Comparison of ENCODE assay signal across 18 cellular contexts in the genomic region with DNA sequence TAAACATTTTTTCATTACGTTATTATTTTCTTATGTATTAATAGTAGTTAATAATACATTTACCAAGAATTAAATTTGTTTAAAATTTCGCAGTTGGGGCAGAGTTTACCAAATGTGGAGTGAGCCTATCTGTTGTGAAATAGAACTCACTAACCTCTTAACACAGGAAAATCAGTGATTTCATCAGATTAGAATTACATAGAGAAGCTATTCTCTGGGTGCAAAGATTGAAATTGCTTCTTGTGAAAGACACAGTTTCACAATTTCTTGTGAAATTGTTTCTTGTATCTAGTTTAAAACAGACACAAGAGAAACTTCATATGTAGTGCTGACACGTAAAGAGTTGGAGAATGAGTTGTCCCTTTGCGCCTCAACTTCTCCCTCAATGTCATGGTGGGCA.
DNase-seq lines count a peak whose midpoint lies in the region; ATAC-seq and TF ChIP-seq lines count a peak whose summit lies in the region.
"Had no signal": no experiment of that assay in that cellular context is flagged by ENCODE, and none has a peak within 500 bp of the region (broad histone marks: within the 10 kb centered on the region; RNA-seq: fewer than 3 reads in every experiment).

No MANE protein-coding gene starts in this region.

- H3K27me3 ChIP-seq in mammary epithelial cell (ENCODE audit: insufficient read depth, low read length), result no peaks in the 10 kb centered on the region
- H3K27me3 ChIP-seq in liver (ENCODE audit: control insufficient read depth in 4 of 4, insufficient read depth in 4 of 4, low read length in 3 of 4), result no peaks in the 10 kb centered on the region
- H3K27me3 ChIP-seq: tibial artery had no signal

- no peak for TF ChIP-seq POLR2A in NB4 (IDR thresholded peaks at IDR 0.05; ENCODE audit: extremely low read depth, insufficient read length)

- H3K4me1 ChIP-seq in mammary epithelial cell (ENCODE audit: insufficient read depth, low read length) (peaks cover 24% of the 10 kb centered on the region), liver (ENCODE audit: control insufficient read depth in 4 of 4, insufficient read depth in 4 of 4, low read length in 3 of 4) (peaks cover 0 to 5% (median 0%) of the 10 kb centered on the region in 4 donors)

- 63% methylated on average over 4 of the region's 4 CpGs for WGBS in mammary epithelial cell (ENCODE audit: low coverage, missing lambda C conversion rate)
- WGBS in liver, result 24% methylated on average over 4 of the region's 4 CpGs

- DNase-seq in AG09319 (ENCODE audit: extremely low read depth, low read depth) (peak; percentile 34), NB4 (ENCODE audit: low read depth) (peak; percentile 53), mammary epithelial cell (peak; percentile 44), GM20000 (ENCODE audit: low spot score) (no peak), NCI-H1092 treated with DMSO at 0.1 percent for 48 hours (lab: John Stamatoyannopoulos, UW) (no peak)
- DNase-seq: activated CD4-positive, alpha-beta T cell treated with anti-CD3 and anti-CD28 coated beads, Interleukin-2, amount 10 ng/mL, durations not matched to agents 7 days and 5 days; activated gamma-delta T cell; anterior cingulate cortex; endodermal cell; NCI-H1417; NCI-H2171 treated with DMSO at 0.1 percent for 48 hours; RPMI8226; stimulated activated naive CD4-positive, alpha-beta T cell; T-cell; tibial artery had no signal

- in situ Hi-C loops in mammary epithelial cell (cut with MboI; ENCODE audit: low sequenced_read_pairs in 2 of 2), result no loop called here

- CTCF ChIA-PET in mammary epithelial cell (lab: Charles Lee; ENCODE audit: low non-redundant PET), result no interaction called here

- H4K20me1 ChIP-seq in mammary epithelial cell (ENCODE audit: insufficient read depth, low read length), result no peaks in the 10 kb centered on the region

- no TSS peak for BruUV-seq in mammary epithelial cell (replicated peaks; lab: Mats Ljungman, UMichigan)

- H3K36me3 ChIP-seq in mammary epithelial cell (ENCODE audit: insufficient read depth, low read length), result no peaks in the 10 kb centered on the region
- no peaks in the 10 kb centered on the region for H3K36me3 ChIP-seq in liver (ENCODE audit: control insufficient read depth in 4 of 4, insufficient read depth in 3 of 4, low read depth in 1 of 4, low read length in 3 of 4)
- H3K36me3 ChIP-seq: tibial artery had no signal

- ATAC-seq in HG02588 (IDR thresholded peaks at IDR 0.05; ENCODE audit: unreplicated experiment) (no peak), GM18868 (IDR thresholded peaks at IDR 0.05; ENCODE audit: unreplicated experiment) (no peak)
- ATAC-seq: T-cell had no signal

- no peak for TF ChIP-seq CTCF in AG09319 (IDR thresholded peaks at IDR 0.05; ENCODE audit: low read depth, low read length)
- no peak for TF ChIP-seq CTCF in NB4 (IDR thresholded peaks at IDR 0.05; ENCODE audit: low read depth, low read length)
- TF ChIP-seq CTCF in mammary epithelial cell (conservative IDR thresholded peaks at IDR 0.05 in 1 of 2, IDR thresholded peaks at IDR 0.05 in 1 of 2; ENCODE audit: extremely low read depth in 1 of 2, insufficient read depth in 1 of 2, low read depth in 1 of 2, low read length in 2 of 2), result no peak
- TF ChIP-seq CTCF in liver (IDR thresholded peaks at IDR 0.05; ENCODE audit: low read depth, low read length, missing input control), result no peak
- TF ChIP-seq CTCF in GM20000 (IDR thresholded peaks at IDR 0.05; ENCODE audit: extremely low read depth, missing control alignments), result no peak

- H3K9ac ChIP-seq in mammary epithelial cell (ENCODE audit: insufficient read depth, low read length) (no peak overlapping the region), liver (ENCODE audit: low read depth in 1 of 2, low read length in 2 of 2) (no peak overlapping the region)

- H3K4me2 ChIP-seq in mammary epithelial cell (ENCODE audit: insufficient read depth, low read depth, low read length), result no peak overlapping the region

- intact Hi-C loops in mammary epithelial cell (cut with micrococcal nuclease), result no loop called here

- dilution Hi-C loops in mammary epithelial cell (cut with HindIII; ENCODE audit: low sequenced_read_pairs), result no loop called here

- H3K79me2 ChIP-seq in mammary epithelial cell (ENCODE audit: insufficient read depth, low read length), result no peaks in the 10 kb centered on the region

- H2AFZ ChIP-seq in mammary epithelial cell (ENCODE audit: low read depth, low read length), result no peak overlapping the region

- no peaks in the 10 kb centered on the region for H3K9me3 ChIP-seq in mammary epithelial cell (replicated peaks; ENCODE audit: insufficient read depth, low read length)
- no peaks in the 10 kb centered on the region for H3K9me3 ChIP-seq in liver (ENCODE audit: control insufficient read depth in 4 of 4, low read length in 3 of 4)
- H3K9me3 ChIP-seq: tibial artery had no signal

- H3K4me3 ChIP-seq in NB4 (ENCODE audit: low read depth, low read length), result no peak overlapping the region
- no peak overlapping the region for H3K4me3 ChIP-seq in mammary epithelial cell (replicated peaks in 1 of 3; ENCODE audit: insufficient read depth in 1 of 3, low read depth in 2 of 3, low read length in 3 of 3)
- H3K4me3 ChIP-seq in liver (ENCODE audit: low read depth in 1 of 3, low read length in 3 of 3), result no peak overlapping the region
- H3K4me3 ChIP-seq: tibial artery had no signal

- H3K27ac ChIP-seq in mammary epithelial cell (ENCODE audit: insufficient read depth, low read depth, low read length) (no peak overlapping the region), liver (ENCODE audit: low read depth in 1 of 2, low read length in 2 of 2) (no peak overlapping the region)
- H3K27ac ChIP-seq: tibial artery had no signal

- peak; percentile 18 to 55 for TF ChIP-seq RAD21 in liver (IDR thresholded peaks at IDR 0.05)

TF ChIP-seq in liver, 16 proteins besides CTCF, POLR2A, EP300 and RAD21:
- TF ChIP-seq MAX (IDR thresholded peaks at IDR 0.05) (peak; percentile 35), REST (IDR thresholded peaks at IDR 0.05) (no peak), HNF4G (IDR thresholded peaks at IDR 0.05) (peak; percentile 27), JUND (IDR thresholded peaks at IDR 0.05) (peak in 1 of 2 donors; percentile 85), GABPA (IDR thresholded peaks at IDR 0.05 in 1 of 2, conservative IDR thresholded peaks at IDR 0.05 in 1 of 2) (no peak), YY1 (IDR thresholded peaks at IDR 0.05) (peak; percentile 53), HNF4A (conservative IDR thresholded peaks at IDR 0.05) (peak; percentile 84 to 94), TAF1 (conservative IDR thresholded peaks at IDR 0.05) (no peak), ATF3 (IDR thresholded peaks at IDR 0.05) (peak; percentile 12), RXRA (IDR thresholded peaks at IDR 0.05) (peak; percentile 32 to 84), SP1 (IDR thresholded peaks at IDR 0.05) (peak; percentile 44), FOXA1 (IDR thresholded peaks at IDR 0.05) (no peak), FOXA2 (IDR thresholded peaks at IDR 0.05) (peak; percentile 30), NR2F2 (IDR thresholded peaks at IDR 0.05) (no peak), EGR1 (IDR thresholded peaks at IDR 0.05; ENCODE audit: low read depth in 2 of 2) (no peak)
- TF ChIP-seq, protein P1, sequence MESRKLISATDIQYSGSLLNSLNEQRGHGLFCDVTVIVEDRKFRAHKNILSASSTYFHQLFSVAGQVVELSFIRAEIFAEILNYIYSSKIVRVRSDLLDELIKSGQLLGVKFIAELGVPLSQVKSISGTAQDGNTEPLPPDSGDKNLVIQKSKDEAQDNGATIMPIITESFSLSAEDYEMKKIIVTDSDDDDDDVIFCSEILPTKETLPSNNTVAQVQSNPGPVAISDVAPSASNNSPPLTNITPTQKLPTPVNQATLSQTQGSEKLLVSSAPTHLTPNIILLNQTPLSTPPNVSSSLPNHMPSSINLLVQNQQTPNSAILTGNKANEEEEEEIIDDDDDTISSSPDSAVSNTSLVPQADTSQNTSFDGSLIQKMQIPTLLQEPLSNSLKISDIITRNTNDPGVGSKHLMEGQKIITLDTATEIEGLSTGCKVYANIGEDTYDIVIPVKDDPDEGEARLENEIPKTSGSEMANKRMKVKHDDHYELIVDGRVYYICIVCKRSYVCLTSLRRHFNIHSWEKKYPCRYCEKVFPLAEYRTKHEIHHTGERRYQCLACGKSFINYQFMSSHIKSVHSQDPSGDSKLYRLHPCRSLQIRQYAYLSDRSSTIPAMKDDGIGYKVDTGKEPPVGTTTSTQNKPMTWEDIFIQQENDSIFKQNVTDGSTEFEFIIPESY (IDR thresholded peaks at IDR 0.05), result peak; percentile 57

Comparison
In these comparisons a context has a peak if more than half of its experiments do, and no peak if none do; other contexts are left out.
1. DNase-seq: peak in AG09319 (single experiment), NB4 (single experiment) and mammary epithelial cell (single experiment); none in GM20000 (single experiment) and NCI-H1092 treated with DMSO at 0.1 percent for 48 hours (single experiment).